Comparison of ENCODE assay signal across 9 cellular contexts in genomic region chr1:226569879-226570547, GRCh38. TPM values are rescaled to one million over a fixed set of nuclear protein-coding genes. Genes with fewer than 3 reads are reported as not detected.
DNase-seq lines count a peak whose midpoint lies in the region; ATAC-seq and TF ChIP-seq lines count a peak whose summit lies in the region.
"Had no signal": no experiment of that assay in that cellular context is flagged by ENCODE, and none has a peak within 500 bp of the region (broad histone marks: within the 10 kb centered on the region; RNA-seq: fewer than 3 reads in every experiment).

No MANE protein-coding gene starts in this region.

- H3K36me3 Mint-ChIP-seq in CD8-positive, alpha-beta T cell = no peaks in the 10 kb centered on the region
- H3K36me3 Mint-ChIP-seq in T-helper 17 cell (ENCODE audit: low read depth) = no peaks in the 10 kb centered on the region

- H3K27ac Mint-ChIP-seq in CD8-positive, alpha-beta T cell = no peak overlapping the region
- no peak overlapping the region for H3K27ac Mint-ChIP-seq in T-helper 17 cell

- no peaks in the 10 kb centered on the region for H3K9me3 Mint-ChIP-seq in CD8-positive, alpha-beta T cell

- CTCF ChIA-PET in CD8-positive, alpha-beta T cell (lab: Charles Lee) = interaction anchor here (0.8 to 2.3 kb wide), 4 partner anchors 21 to 147 kb away, joined by 3 to 13 read pairs (median 3); partner anchors contain the start of gene STUM

- H3K36me3 ChIP-seq in CD8-positive, alpha-beta T cell (ENCODE audit: insufficient read depth, low read length) = no peaks in the 10 kb centered on the region
- H3K36me3 ChIP-seq in tibial nerve (no peaks in the 10 kb centered on the region), adrenal gland (replicated peaks in 1 of 2) (no peaks in the 10 kb centered on the region)

- no peak for TF ChIP-seq EP300 in tibial nerve (IDR thresholded peaks at IDR 0.05)

- H3K4me1 ChIP-seq in CD8-positive, alpha-beta T cell (ENCODE audit: insufficient read depth, low read length) = no peaks in the 10 kb centered on the region
- H3K4me1 ChIP-seq in tibial nerve (peaks cover 0 to 14% (median 2%) of the 10 kb centered on the region in 4 donors), adrenal gland (replicated peaks in 1 of 2) (no peaks in the 10 kb centered on the region)

- intact Hi-C loops in CD8-positive, alpha-beta T cell (cut with DNase I, micrococcal nuclease) = loop anchor here in 1 of 2 experiments (1.0 kb wide), 1 partner anchor 145 kb away; no protein-coding TSS in a partner anchor
- intact Hi-C loops in adrenal gland (cut with DNase I) = no loop called here

- H3K9me3 ChIP-seq in CD8-positive, alpha-beta T cell (ENCODE audit: low read length) = no peaks in the 10 kb centered on the region
- H3K9me3 ChIP-seq in T-helper 17 cell (ENCODE audit: control insufficient read depth, low read length, poor library complexity, severe bottlenecking) = no peaks in the 10 kb centered on the region
- no peaks in the 10 kb centered on the region for H3K9me3 ChIP-seq in tibial nerve
- H3K9me3 ChIP-seq in adrenal gland (replicated peaks in 1 of 3) = no peaks in the 10 kb centered on the region

- H3K27me3 Mint-ChIP-seq in CD8-positive, alpha-beta T cell (ENCODE audit: low read depth) = peaks cover 4% of the 10 kb centered on the region
- H3K27me3 Mint-ChIP-seq in T-helper 17 cell = peaks cover 48% of the 10 kb centered on the region

- 58 to 74% methylated on average over 4 of the region's 4 CpGs for WGBS in tibial nerve, 2 donors
- WGBS in adrenal gland, 4 donors = 51 to 73% (median 62%) methylated on average over 2 to 4 of the region's 4 CpGs

- TF ChIP-seq POLR2A in tibial nerve (IDR thresholded peaks at IDR 0.05) = no peak
- no peak for TF ChIP-seq POLR2A in adrenal gland (IDR thresholded peaks at IDR 0.05)

- H3K4me3 ChIP-seq in CD8-positive, alpha-beta T cell (ENCODE audit: low read depth, low read length) = no peak overlapping the region
- no peak overlapping the region for H3K4me3 ChIP-seq in tibial nerve
- H3K4me3 ChIP-seq in adrenal gland = no peak overlapping the region

- ATAC-seq in CD8-positive, alpha-beta T cell = peak; percentile 92
- ATAC-seq in GM19351 (IDR thresholded peaks at IDR 0.05; ENCODE audit: unreplicated experiment) = peak; percentile 57
- peak; percentile 50 for ATAC-seq in T-helper 17 cell
- ATAC-seq in HG03196 (IDR thresholded peaks at IDR 0.05; ENCODE audit: unreplicated experiment) = no peak

- no peaks in the 10 kb centered on the region for H3K4me1 Mint-ChIP-seq in CD8-positive, alpha-beta T cell (ENCODE audit: low read depth)
- H3K4me1 Mint-ChIP-seq in T-helper 17 cell = no peaks in the 10 kb centered on the region

- no peak overlapping the region for H3K4me3 Mint-ChIP-seq in CD8-positive, alpha-beta T cell
- H3K4me3 Mint-ChIP-seq in T-helper 17 cell = no peak overlapping the region

- POLR2A ChIA-PET in CD8-positive, alpha-beta T cell (lab: Charles Lee) = no interaction called here

- peak; percentile 28 for TF ChIP-seq CTCF in CD8-positive, alpha-beta T cell (IDR thresholded peaks at IDR 0.05)
- TF ChIP-seq CTCF in tibial nerve (IDR thresholded peaks at IDR 0.05) = no peak
- no peak for TF ChIP-seq CTCF in adrenal gland (IDR thresholded peaks at IDR 0.05)

- H3K27me3 ChIP-seq in CD8-positive, alpha-beta T cell (ENCODE audit: insufficient read depth, low read length) = no peaks in the 10 kb centered on the region
- H3K27me3 ChIP-seq in tibial nerve = no peaks in the 10 kb centered on the region
- H3K27me3 ChIP-seq in adrenal gland = no peaks in the 10 kb centered on the region

- no peak overlapping the region for H3K27ac ChIP-seq in CD8-positive, alpha-beta T cell (ENCODE audit: low read depth, low read length)
- H3K27ac ChIP-seq in tibial nerve (no peak overlapping the region), adrenal gland (no peak overlapping the region)

- DNase-seq in CD8-positive, alpha-beta T cell = peak in 4 of 7 experiments; percentile 18 to 58 (median 44)
- no peak for DNase-seq in T-helper 17 cell
- peak; percentile 87 for DNase-seq in islet precursor cell
- no peak for DNase-seq in tibial nerve (ENCODE audit: low spot score in 2 of 2)
- no peak for DNase-seq in adrenal gland
- DNase-seq in mucosa of gallbladder (ENCODE audit: low spot score) = no peak

RNA-seq across cellular contexts. Expression of gene STUM, which starts 21.4 kb away (rescaled TPM):
- not detected for total RNA-seq in CD8-positive, alpha-beta T cell
- total RNA-seq in T-helper 17 cell = not detected
- 1 to 10 TPM; 4.8 to 7.5 (median 6.9) TPM for total RNA-seq in tibial nerve
- under 1 TPM in 7 of 8 donors, not detected in 1; 0.13 to 0.43 (median 0.18) TPM for total RNA-seq in adrenal gland
- polyA plus RNA-seq in adrenal gland = under 1 TPM; 0.24 to 0.44 (median 0.33) TPM
- 0.86 TPM for total RNA-seq in mucosa of gallbladder
- total RNA-seq: bronchial epithelial cell had no signal

Comparison
In these comparisons a context has a peak if more than half of its experiments do, and no peak if none do; other contexts are left out.
1. DNase-seq: peak in CD8-positive, alpha-beta T cell (4 of 7) and islet precursor cell (single experiment); none in T-helper 17 cell (0 of 3), tibial nerve (0 of 2), adrenal gland (0 of 7) and mucosa of gallbladder (single experiment).